In genomic region chr9:4741365-4742031, GRCh38 we compare ENCODE assay signal across 8 cellular contexts. TPM values are rescaled to one million over a fixed set of nuclear protein-coding genes. Genes with fewer than 3 reads are reported as not detected.
DNase-seq lines count a peak whose midpoint lies in the region; ATAC-seq and TF ChIP-seq lines count a peak whose summit lies in the region.

No MANE protein-coding gene starts in this region.

- H3K4me1 ChIP-seq in CD4-positive, CD25-positive, alpha-beta regulatory T cell (ENCODE audit: control insufficient read depth, insufficient read depth, low read length, poor library complexity, severe bottlenecking), result peaks cover 41% of the 10 kb centered on the region
- H3K4me1 ChIP-seq in PC-3 (ENCODE audit: insufficient read depth, low read length), result peaks cover 15% of the 10 kb centered on the region; the same call in 1 of the 2 replicates
- H3K4me1 ChIP-seq in skeletal muscle satellite cell (ENCODE audit: control insufficient read depth, insufficient read depth, low read length), result peaks cover 23% of the 10 kb centered on the region

- H3K9me3 ChIP-seq in CD4-positive, CD25-positive, alpha-beta regulatory T cell (ENCODE audit: control insufficient read depth in 2 of 2, low read length in 2 of 2), result no peaks in the 10 kb centered on the region
- H3K9me3 ChIP-seq in PC-3 (ENCODE audit: low read length) (no peaks in the 10 kb centered on the region), skeletal muscle satellite cell (replicated peaks; ENCODE audit: low read length) (no peaks in the 10 kb centered on the region)

- H3K27ac Mint-ChIP-seq in CD4-positive, CD25-positive, alpha-beta regulatory T cell, result peak overlapping the region; percentile 81 to 98 (median 95)
- H3K27ac Mint-ChIP-seq in immature natural killer cell, result peak overlapping the region; percentile 21 to 61 (median 46)

- no peaks in the 10 kb centered on the region for H3K27me3 ChIP-seq in CD4-positive, CD25-positive, alpha-beta regulatory T cell (ENCODE audit: control insufficient read depth, insufficient read depth, low read length)
- H3K27me3 ChIP-seq in PC-3 (ENCODE audit: low read length) (no peaks in the 10 kb centered on the region), skeletal muscle satellite cell (ENCODE audit: control insufficient read depth, insufficient read depth, low read length) (no peaks in the 10 kb centered on the region)

- no TSS peak for BruUV-seq in PC-3 (replicated peaks; lab: Mats Ljungman, UMichigan)

- in situ Hi-C loops in T47D (cut with HindIII; ENCODE audit: low pct_unique_long_range_greater_than_20kb, low sequenced_read_pairs), result no loop called here

- H3F3A ChIP-seq in PC-3 (ENCODE audit: low read length, unreplicated experiment), result no peaks in the 10 kb centered on the region

- H2AFZ ChIP-seq in PC-3 (ENCODE audit: low read length), result peak overlapping the region; percentile 92

- H3K79me2 ChIP-seq in PC-3 (ENCODE audit: low read length), result peaks cover 43% of the 10 kb centered on the region

- H3K4me1 Mint-ChIP-seq in CD4-positive, CD25-positive, alpha-beta regulatory T cell, result peaks cover 11 to 42% (median 27%) of the 10 kb centered on the region in 4 donors
- peaks cover 28 to 30% of the 10 kb centered on the region in 2 donors for H3K4me1 Mint-ChIP-seq in immature natural killer cell

- POLR2A ChIA-PET in PC-3 (lab: Charles Lee; ENCODE audit: unreplicated experiment), result interaction anchor here (0.6 to 0.7 kb wide), 2 partner anchors 298 to 1138 kb away, joined by 3 read pairs; no protein-coding TSS in a partner anchor

- H4K20me1 ChIP-seq in PC-3 (ENCODE audit: low read length), result no peaks in the 10 kb centered on the region

- H3K4me3 Mint-ChIP-seq in CD4-positive, CD25-positive, alpha-beta regulatory T cell, result peak overlapping the region; percentile 92 to 99 (median 94)
- H3K4me3 Mint-ChIP-seq in immature natural killer cell, result peak overlapping the region; percentile 70 to 97 (median 91)

- H3K4me2 ChIP-seq in PC-3 (ENCODE audit: low read length), result peak overlapping the region; percentile 99
- H3K4me2 ChIP-seq in skeletal muscle satellite cell (ENCODE audit: low read length), result peak overlapping the region; percentile 92

- ATAC-seq in CD4-positive, CD25-positive, alpha-beta regulatory T cell (ENCODE audit: low read depth in 2 of 2), result no peak
- peak; percentile 7 for ATAC-seq in GM21515 (IDR thresholded peaks at IDR 0.05; ENCODE audit: unreplicated experiment)
- peak; percentile 38 for ATAC-seq in PC-3
- ATAC-seq in GM18868 (IDR thresholded peaks at IDR 0.05; ENCODE audit: unreplicated experiment), result no peak

- DNase-seq in CD4-positive, CD25-positive, alpha-beta regulatory T cell, result peak; percentile 7 to 16 (median 11)
- DNase-seq in PC-3, result peak; percentile 18
- peak; percentile 32 for DNase-seq in T47D (ENCODE audit: low read depth in 1 of 2, low spot score in 1 of 2)
- DNase-seq in immature natural killer cell, result no peak
- DNase-seq in T1000 (lab: John Stamatoyannopoulos, UW), result no peak

- peak overlapping the region; percentile 74 for H3K27ac ChIP-seq in CD4-positive, CD25-positive, alpha-beta regulatory T cell (ENCODE audit: insufficient read depth, low read length, poor library complexity, severe bottlenecking)
- no peak overlapping the region for H3K27ac ChIP-seq in PC-3 (ENCODE audit: low read length)

- H3K4me3 ChIP-seq in CD4-positive, CD25-positive, alpha-beta regulatory T cell (ENCODE audit: low read depth, low read length), result peak overlapping the region; percentile 26
- H3K4me3 ChIP-seq in PC-3 (ENCODE audit: low read length) (peak overlapping the region; percentile 96), skeletal muscle satellite cell (ENCODE audit: low read length) (peak overlapping the region; percentile 95)

- no peaks in the 10 kb centered on the region for H3K27me3 Mint-ChIP-seq in CD4-positive, CD25-positive, alpha-beta regulatory T cell
- peaks cover 2 to 7% (median 4%) of the 10 kb centered on the region in 3 donors for H3K27me3 Mint-ChIP-seq in immature natural killer cell (ENCODE audit: low read depth in 3 of 3)

- H3K36me3 ChIP-seq in CD4-positive, CD25-positive, alpha-beta regulatory T cell (ENCODE audit: control insufficient read depth, insufficient read depth, low read length), result no peaks in the 10 kb centered on the region
- H3K36me3 ChIP-seq in PC-3 (ENCODE audit: low read depth, low read length) (no peaks in the 10 kb centered on the region), skeletal muscle satellite cell (ENCODE audit: insufficient read depth, low read length) (no peaks in the 10 kb centered on the region)

- no peak; the same call in 1 of the 2 replicates for TF ChIP-seq CTCF in PC-3 (conservative IDR thresholded peaks at IDR 0.05; ENCODE audit: low read depth, low read length)

- CTCF ChIA-PET in PC-3 (lab: Charles Lee), result no interaction called here

- peak overlapping the region; percentile 86 for H3K9ac ChIP-seq in PC-3 (ENCODE audit: low read length)
- H3K9ac ChIP-seq in skeletal muscle satellite cell (ENCODE audit: low read depth, low read length), result peak overlapping the region; percentile 92

- intact Hi-C loops in PC-3 (cut with micrococcal nuclease), result loop anchor here (2.0 to 5.0 kb wide), 2 partner anchors 63 to 79 kb away; partner anchors contain the start of genes CDC37L1 and PLPP6

- H3K36me3 Mint-ChIP-seq in CD4-positive, CD25-positive, alpha-beta regulatory T cell, result no peaks in the 10 kb centered on the region
- no peaks in the 10 kb centered on the region for H3K36me3 Mint-ChIP-seq in immature natural killer cell

- H3K9me3 Mint-ChIP-seq in CD4-positive, CD25-positive, alpha-beta regulatory T cell, result no peaks in the 10 kb centered on the region
- no peaks in the 10 kb centered on the region for H3K9me3 Mint-ChIP-seq in immature natural killer cell

- no peaks in the 10 kb centered on the region for H3K9me2 ChIP-seq in PC-3 (replicated peaks; ENCODE audit: low read length)

RNA-seq across cellular contexts. Expression of gene AK3, which starts 0.5 kb away (rescaled TPM):
- total RNA-seq in CD4-positive, CD25-positive, alpha-beta regulatory T cell, result 21.7 TPM
- polyA plus RNA-seq in CD4-positive, CD25-positive, alpha-beta regulatory T cell, result 10 to 100 TPM; 38.0 to 47.3 (median 42.5) TPM
- 42.2 and 79.2 TPM in 2 replicates for total RNA-seq in PC-3 (2014; rRNA removed)
- 10 to 100 TPM; 36.0 to 41.2 (median 37.2) TPM for polyA plus RNA-seq in immature natural killer cell
- total RNA-seq in skeletal muscle satellite cell (2012; rRNA removed), result 37.4 and 55.8 TPM in 2 replicates

RNA-seq across cellular contexts. Expression of gene RCL1, which starts 51.2 kb away (rescaled TPM):
- 27.9 TPM for total RNA-seq in CD4-positive, CD25-positive, alpha-beta regulatory T cell
- polyA plus RNA-seq in CD4-positive, CD25-positive, alpha-beta regulatory T cell, result 10 to 100 TPM; 13.3 to 19.2 (median 14.5) TPM
- 52.2 and 61.5 TPM in 2 replicates for total RNA-seq in PC-3 (2014; rRNA removed)
- 10 to 100 TPM; 13.6 to 31.3 (median 17.0) TPM for polyA plus RNA-seq in immature natural killer cell
- 12.2 and 16.4 TPM in 2 replicates for total RNA-seq in skeletal muscle satellite cell (2012; rRNA removed)

Comparison
In these comparisons a context has a peak if more than half of its experiments do, and no peak if none do; other contexts are left out.
1. ATAC-seq: peak in GM21515 (single experiment) and PC-3 (single experiment); none in CD4-positive, CD25-positive, alpha-beta regulatory T cell (0 of 2) and GM18868 (single experiment).
2. DNase-seq: peak in CD4-positive, CD25-positive, alpha-beta regulatory T cell (3 of 3), PC-3 (single experiment) and T47D (2 of 2); none in immature natural killer cell (0 of 3) and T1000 (single experiment).
3. H3K4me3 ChIP-seq: peak in every context shown above with its lines; median percentile 96 in PC-3; 95 in skeletal muscle satellite cell; 26 in CD4-positive, CD25-positive, alpha-beta regulatory T cell.